ENCODE assay signal across 9 cellular contexts in the genomic region with DNA sequence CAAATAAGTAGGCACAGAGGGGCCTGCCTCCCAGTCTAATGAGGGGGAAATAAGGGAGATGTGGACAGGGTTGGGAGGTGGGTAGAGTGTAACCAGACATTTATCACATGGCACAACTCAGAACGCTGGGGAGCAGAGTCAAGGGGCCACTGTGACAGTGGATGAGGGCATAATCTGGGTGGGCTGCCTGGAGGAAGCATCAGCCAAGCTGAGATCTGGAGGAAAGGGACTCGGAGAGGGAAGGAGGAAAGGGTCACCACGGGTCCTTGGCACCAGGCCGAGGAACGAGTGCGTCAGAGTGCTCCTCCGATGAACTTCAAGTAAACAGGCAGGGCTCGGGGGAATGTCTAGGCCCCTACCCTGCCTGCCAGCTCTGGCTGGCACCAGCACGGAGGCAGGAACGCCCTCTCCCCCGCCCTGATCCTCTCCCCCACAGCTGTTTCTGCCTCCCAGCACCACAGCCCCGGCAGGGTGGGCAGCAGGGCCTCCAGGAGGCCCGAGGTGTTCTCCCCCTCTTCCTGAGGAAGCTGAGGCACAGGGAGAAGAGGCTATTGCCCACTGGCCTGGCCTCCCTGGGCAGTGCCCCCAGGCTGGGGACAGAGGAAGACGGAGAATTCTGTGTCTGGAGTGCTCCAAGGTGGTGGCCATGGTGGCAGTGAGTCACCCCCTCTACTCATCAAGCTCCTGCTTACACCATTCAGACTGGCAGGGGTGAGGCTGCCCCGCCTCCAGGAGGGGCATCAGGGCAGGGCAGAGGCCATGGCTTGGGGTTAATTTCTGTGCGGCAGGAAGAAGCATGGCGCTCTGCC. TPM values are rescaled to one million over a fixed set of nuclear protein-coding genes. Genes with fewer than 3 reads are reported as not detected.
A peak's percentile ranks its signal among the peaks of the same experiment; 100 is the strongest.
DNase-seq lines count a peak whose midpoint lies in the region; TF ChIP-seq lines count a peak whose summit lies in the region.
"Had no signal": no experiment of that assay in that cellular context is flagged by ENCODE, and none has a peak within 500 bp of the region (broad histone marks: within the 10 kb centered on the region; RNA-seq: fewer than 3 reads in every experiment).

No MANE protein-coding gene starts in this region.

- H4K20me1 ChIP-seq in neural progenitor cell (ENCODE audit: low read depth), result no peaks in the 10 kb centered on the region

- peak overlapping the region; percentile 81 for H3K27ac Mint-ChIP-seq in neural progenitor cell
- H3K27ac Mint-ChIP-seq in activated CD4-positive, alpha-beta memory T cell treated with anti-CD3 and anti-CD28 coated beads, Interleukin-2, amount 10 ng/mL, durations not matched to agents 7 days and 5 days, result no peak overlapping the region

- peak overlapping the region; percentile 27 to 70 for H3K9ac ChIP-seq in colonic mucosa (ENCODE audit: low read depth in 2 of 2, low read length in 2 of 2)
- no peak overlapping the region for H3K9ac ChIP-seq in neural progenitor cell

- H3K36me3 ChIP-seq in colonic mucosa (no peaks in the 10 kb centered on the region), neural progenitor cell (no peaks in the 10 kb centered on the region)

- H3K4me3 ChIP-seq in NB4 (ENCODE audit: low read depth, low read length) (no peak overlapping the region), colonic mucosa (no peak overlapping the region), neural progenitor cell (no peak overlapping the region)

- intact Hi-C loops in colonic mucosa (cut with DNase I), result no loop called here

- TF ChIP-seq CTCF in NB4 (IDR thresholded peaks at IDR 0.05; ENCODE audit: low read depth, low read length) (no peak), colonic mucosa (IDR thresholded peaks at IDR 0.05) (no peak), neural progenitor cell (IDR thresholded peaks at IDR 0.05) (no peak)

- no peak overlapping the region for H3K4me2 ChIP-seq in neural progenitor cell

- H3K4me3 Mint-ChIP-seq in neural progenitor cell, result peak overlapping the region; percentile 3
- no peak overlapping the region for H3K4me3 Mint-ChIP-seq in activated CD4-positive, alpha-beta memory T cell treated with anti-CD3 and anti-CD28 coated beads, Interleukin-2, amount 10 ng/mL, durations not matched to agents 7 days and 5 days
- H3K4me3 Mint-ChIP-seq: activated T-cell treated with anti-CD3 and anti-CD28 coated beads, Interleukin-2, amount 50 U/mL, for 4 hours had no signal

- CTCF ChIA-PET in activated CD4-positive, alpha-beta memory T cell treated with anti-CD3 and anti-CD28 coated beads, Interleukin-2, amount 10 ng/mL, durations not matched to agents 7 days and 5 days (lab: Charles Lee), result interaction anchor here (0.5 kb wide), 1 partner anchor 448 kb away, joined by 5 read pairs; no protein-coding TSS in a partner anchor

- H3K27ac ChIP-seq in colonic mucosa, result peak overlapping the region; percentile 55
- H3K27ac ChIP-seq in neural progenitor cell, result no peak overlapping the region

- H3K36me3 Mint-ChIP-seq in neural progenitor cell, result no peaks in the 10 kb centered on the region
- H3K36me3 Mint-ChIP-seq in activated CD4-positive, alpha-beta memory T cell treated with anti-CD3 and anti-CD28 coated beads, Interleukin-2, amount 10 ng/mL, durations not matched to agents 7 days and 5 days (ENCODE audit: low read depth), result no peaks in the 10 kb centered on the region

- peaks cover 6% of the 10 kb centered on the region for H3F3A ChIP-seq in neural progenitor cell (ENCODE audit: low read depth)

- no peak overlapping the region for H2AFZ ChIP-seq in neural progenitor cell (replicated peaks)

- H3K4me1 ChIP-seq in colonic mucosa (peaks cover 7% of the 10 kb centered on the region), neural progenitor cell (peaks cover 14% of the 10 kb centered on the region)

- no peaks in the 10 kb centered on the region for H3K27me3 ChIP-seq in colonic mucosa
- no peaks in the 10 kb centered on the region for H3K27me3 ChIP-seq in neural progenitor cell

- H3K79me2 ChIP-seq in neural progenitor cell (ENCODE audit: low read depth), result no peaks in the 10 kb centered on the region

- POLR2A ChIA-PET in activated CD4-positive, alpha-beta memory T cell treated with anti-CD3 and anti-CD28 coated beads, Interleukin-2, amount 10 ng/mL, durations not matched to agents 7 days and 5 days (lab: Charles Lee), result no interaction called here

- DNase-seq in CD1c-positive myeloid dendritic cell (ENCODE audit: extremely low spot score) (peak; percentile 38), NB4 (ENCODE audit: low read depth) (peak; percentile 80), colonic mucosa (peak; percentile 80), neural progenitor cell (ENCODE audit: low spot score) (no peak), NCI-H524 (lab: John Stamatoyannopoulos, UW) (no peak), GF-D8 (lab: John Stamatoyannopoulos, UW) (no peak)
- DNase-seq in activated CD4-positive, alpha-beta memory T cell treated with anti-CD3 and anti-CD28 coated beads, Interleukin-2, amount 10 ng/mL, durations not matched to agents 7 days and 5 days, result no peak
- no peak for DNase-seq in stimulated activated CD8-positive, alpha-beta memory T cell treated with anti-CD3 and anti-CD28 coated beads, Interleukin-4, amount 100 ng/mL, for 48 hours
- DNase-seq: activated T-cell treated with anti-CD3 and anti-CD28 coated beads, Interleukin-2, amount 50 U/mL, for 4 hours had no signal

- TF ChIP-seq POLR2A in NB4 (IDR thresholded peaks at IDR 0.05; ENCODE audit: extremely low read depth, insufficient read length), result no peak

- H3K27me3 Mint-ChIP-seq in neural progenitor cell (ENCODE audit: insufficient read depth, low read depth), result peaks cover 8% of the 10 kb centered on the region
- H3K27me3 Mint-ChIP-seq in activated CD4-positive, alpha-beta memory T cell treated with anti-CD3 and anti-CD28 coated beads, Interleukin-2, amount 10 ng/mL, durations not matched to agents 7 days and 5 days, result no peaks in the 10 kb centered on the region

- H3K9me3 ChIP-seq in colonic mucosa (no peaks in the 10 kb centered on the region), neural progenitor cell (ENCODE audit: low read depth) (no peaks in the 10 kb centered on the region)

- no peaks in the 10 kb centered on the region for H3K9me3 Mint-ChIP-seq in neural progenitor cell
- no peaks in the 10 kb centered on the region for H3K9me3 Mint-ChIP-seq in activated CD4-positive, alpha-beta memory T cell treated with anti-CD3 and anti-CD28 coated beads, Interleukin-2, amount 10 ng/mL, durations not matched to agents 7 days and 5 days
- H3K9me3 Mint-ChIP-seq: activated T-cell treated with anti-CD3 and anti-CD28 coated beads, Interleukin-2, amount 50 U/mL, for 4 hours had no signal

- peaks cover 65% of the 10 kb centered on the region for H3K4me1 Mint-ChIP-seq in neural progenitor cell
- no peaks in the 10 kb centered on the region for H3K4me1 Mint-ChIP-seq in activated CD4-positive, alpha-beta memory T cell treated with anti-CD3 and anti-CD28 coated beads, Interleukin-2, amount 10 ng/mL, durations not matched to agents 7 days and 5 days

RNA-seq across cellular contexts. Expression of a gene that starts 4.2 kb away (rescaled TPM):
- 10 to 100 TPM; 17.7 to 18.8 TPM for total RNA-seq in colonic mucosa
- 0.12 TPM in 1 of 2 replicates, not detected in the other for total RNA-seq in neural progenitor cell (ENCODE audit: low replicate concordance)
- not detected for total RNA-seq in activated CD4-positive, alpha-beta memory T cell treated with anti-CD3 and anti-CD28 coated beads, Interleukin-2, amount 10 ng/mL, durations not matched to agents 7 days and 5 days

RNA-seq across cellular contexts. Expression of a gene that starts 10.5 kb away (rescaled TPM):
- 10 to 100 TPM; 46.3 to 55.4 TPM for total RNA-seq in colonic mucosa
- 8.8 and 11.1 TPM in 2 replicates for total RNA-seq in neural progenitor cell (ENCODE audit: low replicate concordance)
- total RNA-seq in activated CD4-positive, alpha-beta memory T cell treated with anti-CD3 and anti-CD28 coated beads, Interleukin-2, amount 10 ng/mL, durations not matched to agents 7 days and 5 days, result 10 to 100 TPM; 41.7 to 42.0 TPM

RNA-seq across cellular contexts. Expression of a gene that starts 16.1 kb away (rescaled TPM):
- total RNA-seq in colonic mucosa, result 100 to 1,000 TPM; 149 to 247 TPM
- total RNA-seq in neural progenitor cell (ENCODE audit: low replicate concordance), result 46.7 and 149 TPM in 2 replicates
- total RNA-seq in activated CD4-positive, alpha-beta memory T cell treated with anti-CD3 and anti-CD28 coated beads, Interleukin-2, amount 10 ng/mL, durations not matched to agents 7 days and 5 days, result 100 to 1,000 TPM; 112 to 128 TPM

RNA-seq across cellular contexts. Expression of a gene that starts 24.5 kb away (rescaled TPM):
- 100 to 1,000 TPM; 133 to 246 TPM for total RNA-seq in colonic mucosa
- 10.7 and 19.4 TPM in 2 replicates for total RNA-seq in neural progenitor cell (ENCODE audit: low replicate concordance)
- 100 to 1,000 TPM; 295 TPM for total RNA-seq in activated CD4-positive, alpha-beta memory T cell treated with anti-CD3 and anti-CD28 coated beads, Interleukin-2, amount 10 ng/mL, durations not matched to agents 7 days and 5 days

Comparison
In these comparisons a context has a peak if more than half of its experiments do, and no peak if none do; other contexts are left out.
1. DNase-seq: peak in CD1c-positive myeloid dendritic cell (single experiment), NB4 (single experiment) and colonic mucosa (single experiment); none in neural progenitor cell (single experiment), NCI-H524 (0 of 2), activated CD4-positive, alpha-beta memory T cell treated with anti-CD3 and anti-CD28 coated beads, Interleukin-2, amount 10 ng/mL, durations not matched to agents 7 days and 5 days (single experiment), GF-D8 (single experiment) and stimulated activated CD8-positive, alpha-beta memory T cell treated with anti-CD3 and anti-CD28 coated beads, Interleukin-4, amount 100 ng/mL, for 48 hours (single experiment).
2. RNA of a gene that starts 4.2 kb away (total RNA-seq): 17.7 to 18.8 TPM in colonic mucosa; 0.12 TPM in neural progenitor cell and not detected in activated CD4-positive, alpha-beta memory T cell treated with anti-CD3 and anti-CD28 coated beads, Interleukin-2, amount 10 ng/mL, durations not matched to agents 7 days and 5 days; every median in the first group is over 10 times any median in the second.